In genomic region chr1:31627301-31627929, GRCh38 we compare ENCODE assay signal across 12 cellular contexts. TPM values are rescaled to one million over a fixed set of nuclear protein-coding genes. Genes with fewer than 3 reads are reported as not detected.
DNase-seq lines count a peak whose midpoint lies in the region; ATAC-seq and TF ChIP-seq lines count a peak whose summit lies in the region.
"Had no signal": no experiment of that assay in that cellular context is flagged by ENCODE, and none has a peak within 500 bp of the region (broad histone marks: within the 10 kb centered on the region; RNA-seq: fewer than 3 reads in every experiment).

No MANE protein-coding gene starts in this region.

- no peak overlapping the region for H3K4me3 Mint-ChIP-seq in chondrocyte (ENCODE audit: unreplicated experiment)

- peak; percentile 67 to 74 for ATAC-seq in left cardiac atrium
- ATAC-seq in sciatic nerve = peak; percentile 48

- DNase-seq in C1 segment of cervical spinal cord (lab: John Stamatoyannopoulos, UW) (peak in 8 of 14 donors; percentile 4 to 91 (median 56)), left cardiac atrium (peak; percentile 68), sciatic nerve (ENCODE audit: low spot score) (no peak), NOMO-1 treated with dmso at 0.1 percent for 144 hours (lab: John Stamatoyannopoulos, UW; ENCODE audit: unreplicated experiment) (no peak), SHP77 treated with DMSO at 0.1 percent for 48 hours (lab: John Stamatoyannopoulos, UW) (no peak), medulla oblongata (ENCODE audit: extremely low spot score) (no peak), chondrocyte (ENCODE audit: low spot score) (no peak)
- DNase-seq: AML-193; NCI-H1436 treated with DMSO at 0.1 percent for 48 hours; stimulated activated CD4-positive, alpha-beta T cell treated with anti-CD3 and anti-CD28 coated beads, Interleukin-1b, Interleukin-23, amount 100 ng/mL, for 48 hours had no signal

- peaks cover 22% of the 10 kb centered on the region for H3K4me1 Mint-ChIP-seq in chondrocyte (ENCODE audit: low read depth)

- no peaks in the 10 kb centered on the region for H3K27me3 Mint-ChIP-seq in chondrocyte (ENCODE audit: low read depth)

- intact Hi-C loops in left cardiac atrium (cut with DNase I) (no loop called here), sciatic nerve (cut with DNase I) (no loop called here)

- H3K27ac Mint-ChIP-seq in chondrocyte (ENCODE audit: unreplicated experiment) = no peak overlapping the region

- H3K27ac ChIP-seq in angular gyrus (ENCODE audit: low read depth, low read length) = peak overlapping the region; percentile 60
- H3K27ac ChIP-seq: vagina had no signal

- peaks cover 12% of the 10 kb centered on the region for H3K36me3 Mint-ChIP-seq in chondrocyte (ENCODE audit: low read depth)

- no peaks in the 10 kb centered on the region for H3K9me3 Mint-ChIP-seq in chondrocyte (ENCODE audit: low read depth)

- TF ChIP-seq CTCF in chondrocyte (IDR thresholded peaks at IDR 0.05) = no peak

RNA-seq across cellular contexts. Expression of gene HCRTR1, which starts 9.9 kb away (rescaled TPM):
- total RNA-seq in left cardiac atrium (under 1 TPM; 0.42 to 0.44 TPM), sciatic nerve (0.31 TPM), chondrocyte (0.21 to 0.45 TPM in 2 of 3 replicates, not detected in the other)
- total RNA-seq: vagina had no signal

RNA-seq across cellular contexts. Expression of gene PEF1, which starts 17.3 kb away (rescaled TPM):
- total RNA-seq in left cardiac atrium (10 to 100 TPM; 32.3 to 44.7 TPM), sciatic nerve (56.7 TPM), chondrocyte (48.6 to 53.0 TPM (median 52.0 TPM) in 3 replicates)

RNA-seq across cellular contexts. Expression of gene TINAGL1, which starts 51.1 kb away (rescaled TPM):
- 100 to 1,000 TPM; 128 to 175 TPM for total RNA-seq in left cardiac atrium
- 91.9 TPM for total RNA-seq in sciatic nerve
- total RNA-seq in chondrocyte = 4.7 to 154 TPM (median 147 TPM) in 3 replicates

Comparison
In these comparisons a context has a peak if more than half of its experiments do, and no peak if none do; other contexts are left out.
1. DNase-seq: peak in C1 segment of cervical spinal cord (8 of 14) and left cardiac atrium (single experiment); none in sciatic nerve (single experiment), NOMO-1 treated with dmso at 0.1 percent for 144 hours (single experiment), SHP77 treated with DMSO at 0.1 percent for 48 hours (single experiment), medulla oblongata (single experiment) and chondrocyte (single experiment).